In the genomic region with DNA sequence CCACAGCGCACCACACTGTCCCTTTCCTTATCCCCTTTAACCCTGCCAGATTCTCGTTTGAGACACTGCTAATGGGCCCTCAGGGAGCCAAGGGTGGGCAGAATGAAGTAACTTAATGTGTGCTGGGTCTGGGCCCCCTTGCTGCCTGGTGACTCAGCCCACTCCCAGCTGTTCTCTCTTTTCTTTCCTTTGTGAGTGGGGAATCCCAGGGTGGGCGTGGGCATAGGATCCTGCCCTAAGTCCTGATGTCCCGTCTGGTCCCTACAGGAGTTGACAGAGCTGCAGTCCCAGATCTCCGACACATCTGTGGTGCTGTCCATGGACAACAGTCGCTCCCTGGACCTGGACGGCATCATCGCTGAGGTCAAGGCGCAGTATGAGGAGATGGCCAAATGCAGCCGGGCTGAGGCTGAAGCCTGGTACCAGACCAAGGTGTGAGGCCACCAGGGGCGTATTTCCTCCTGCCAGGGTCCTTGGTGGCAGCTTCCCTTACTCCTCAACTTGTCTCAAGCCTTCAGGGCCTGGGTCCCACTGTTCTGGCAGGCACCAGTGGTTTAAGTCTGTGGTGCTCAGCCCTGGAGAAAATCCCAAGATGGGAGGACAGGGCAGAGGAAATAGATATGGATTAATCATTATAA, we compare ENCODE assay signal across 22 cellular contexts. TPM values are rescaled to one million over a fixed set of nuclear protein-coding genes. Genes with fewer than 3 reads are reported as not detected.
A peak's percentile ranks its signal among the peaks of the same experiment; 100 is the strongest.
DNase-seq lines count a peak whose midpoint lies in the region; ATAC-seq, FAIRE-seq and TF ChIP-seq lines count a peak whose summit lies in the region.
"Had no signal": no experiment of that assay in that cellular context is flagged by ENCODE, and none has a peak within 500 bp of the region (broad histone marks: within the 10 kb centered on the region; RNA-seq: fewer than 3 reads in every experiment).

No MANE protein-coding gene starts in this region.

- no peaks in the 10 kb centered on the region for H3K9me3 ChIP-seq in HepG2 (ENCODE audit: low read length)
- no peaks in the 10 kb centered on the region for H3K9me3 ChIP-seq in right lobe of liver
- H3K9me3 ChIP-seq in PC-3 (ENCODE audit: low read length), result no peaks in the 10 kb centered on the region
- no peaks in the 10 kb centered on the region for H3K9me3 ChIP-seq in keratinocyte (ENCODE audit: control insufficient read depth, low read depth, low read length)
- no peaks in the 10 kb centered on the region for H3K9me3 ChIP-seq in uterus
- H3K9me3 ChIP-seq: gastrocnemius medialis, neutrophil had no signal

- no peak overlapping the region for H2AFZ ChIP-seq in HepG2 (ENCODE audit: low read length)
- H2AFZ ChIP-seq in PC-3 (ENCODE audit: low read length), result no peak overlapping the region
- H2AFZ ChIP-seq in keratinocyte (ENCODE audit: control insufficient read depth, low read length), result no peak overlapping the region

- 30% methylated on average over 10 of the region's 11 CpGs for WGBS in HepG2 (ENCODE audit: low lambda C conversion rate)
- 51% methylated on average over 2 of the region's 11 CpGs for WGBS in right lobe of liver (ENCODE audit: insufficient coverage, low coverage, low lambda C conversion rate, missing lambda C conversion rate)

- H3K27me3 ChIP-seq in HepG2 (ENCODE audit: control insufficient read depth in 1 of 2, insufficient read depth in 2 of 2, low read length in 2 of 2) (peaks cover 4 to 26% of the 10 kb centered on the region in 2 experiments; a peak in 3 of 5 replicates), right lobe of liver (no peaks in the 10 kb centered on the region), PC-3 (ENCODE audit: low read length) (no peaks in the 10 kb centered on the region), keratinocyte (ENCODE audit: control insufficient read depth, extremely low read depth, insufficient read depth, low read length) (no peaks in the 10 kb centered on the region), uterus (no peaks in the 10 kb centered on the region)
- H3K27me3 ChIP-seq: gastrocnemius medialis had no signal

- H3K36me3 ChIP-seq in HepG2 (replicated peaks in 1 of 2; ENCODE audit: control insufficient read depth in 1 of 2, insufficient read depth in 2 of 2, low read length in 2 of 2) (no peaks in the 10 kb centered on the region), right lobe of liver (no peaks in the 10 kb centered on the region), PC-3 (ENCODE audit: low read depth, low read length) (peaks cover 70% of the 10 kb centered on the region), keratinocyte (ENCODE audit: control insufficient read depth in 2 of 2, extremely low read depth in 1 of 2, insufficient read depth in 2 of 2, low read length in 2 of 2) (no peaks in the 10 kb centered on the region), uterus (no peaks in the 10 kb centered on the region)
- H3K36me3 ChIP-seq: gastrocnemius medialis, neutrophil had no signal

- H3K79me2 ChIP-seq in HepG2 (ENCODE audit: insufficient read depth, low read length), result no peaks in the 10 kb centered on the region
- peaks cover 23% of the 10 kb centered on the region for H3K79me2 ChIP-seq in PC-3 (ENCODE audit: low read length)
- no peaks in the 10 kb centered on the region for H3K79me2 ChIP-seq in keratinocyte (ENCODE audit: control insufficient read depth, insufficient read depth, low read length)

- H3K4me2 ChIP-seq in HepG2 (ENCODE audit: low read depth, low read length) (no peak overlapping the region), PC-3 (ENCODE audit: low read length) (peak overlapping the region; percentile 22), keratinocyte (ENCODE audit: control insufficient read depth, extremely low read depth, insufficient read depth, low read depth, low read length) (no peak overlapping the region)

- TF ChIP-seq RAD21 in HepG2 (CRISPR knock-in tag; IDR thresholded peaks at IDR 0.05), result no peak

- H3K4me1 ChIP-seq in HepG2 (ENCODE audit: insufficient read depth, low read length) (peaks cover 2% of the 10 kb centered on the region; the same call in 1 of the 2 replicates), right lobe of liver (no peaks in the 10 kb centered on the region), PC-3 (ENCODE audit: insufficient read depth, low read length) (peaks cover 92% of the 10 kb centered on the region), keratinocyte (ENCODE audit: control insufficient read depth, extremely low read depth, insufficient read depth, low read length) (peaks cover 27% of the 10 kb centered on the region), uterus (peaks cover 4 to 7% of the 10 kb centered on the region in 2 donors)

- CTCF ChIA-PET in HepG2 (lab: Yijun Ruan, JAX; ENCODE audit: low intra/inter-chr PET ratio, low total read pairs), result no interaction called here
- CTCF ChIA-PET in PC-3 (lab: Charles Lee), result no interaction called here

- H3K9me1 ChIP-seq in keratinocyte (ENCODE audit: control insufficient read depth, extremely low read depth, insufficient read depth, low read length), result no peaks in the 10 kb centered on the region

- H3K9ac ChIP-seq in HepG2 (ENCODE audit: insufficient read depth, low read depth, low read length), result no peak overlapping the region
- no peak overlapping the region for H3K9ac ChIP-seq in PC-3 (ENCODE audit: low read length)
- no peak overlapping the region for H3K9ac ChIP-seq in keratinocyte (ENCODE audit: control insufficient read depth, extremely low read depth, insufficient read depth, low read length)

- H3F3A ChIP-seq in PC-3 (ENCODE audit: low read length, unreplicated experiment), result peaks cover 34% of the 10 kb centered on the region

- TF ChIP-seq EP300 in HepG2 (IDR thresholded peaks at IDR 0.05; ENCODE audit: low read depth in 2 of 2, low read length in 2 of 2), result no peak
- no peak for TF ChIP-seq EP300 in HepG2 (CRISPR knock-in tag; IDR thresholded peaks at IDR 0.05; ENCODE audit: borderline replicate concordance)

- dilution Hi-C loops in keratinocyte (cut with MboI; ENCODE audit: extremely low pct_ligation_motif_present, low sequenced_read_pairs), result no loop called here

- ATAC-seq in HepG2 (0 out of 3 replicates have a peak, but pooled peaks have one; percentile 23), right lobe of liver (no peak), PC-3 (no peak)
- ATAC-seq: activated naive CD8-positive, alpha-beta T cell treated with anti-CD3 and anti-CD28 coated beads, Interleukin-2, amount 50 U/mL, for 24 hours; activated T-helper 17 cell treated with anti-CD3 and anti-CD28 coated beads, Interleukin-2, amount 50 U/mL, for 72 hours; gastrocnemius medialis; left colon had no signal

- no peak for TF ChIP-seq CTCF in HepG2 (CRISPR knock-in tag; IDR thresholded peaks at IDR 0.05)
- no peak for TF ChIP-seq CTCF in right lobe of liver (IDR thresholded peaks at IDR 0.05)
- no peak for TF ChIP-seq CTCF in PC-3 (conservative IDR thresholded peaks at IDR 0.05; ENCODE audit: low read depth, low read length)
- no peak for TF ChIP-seq CTCF in keratinocyte (optimal IDR thresholded peaks at IDR 0.05 in 1 of 3, IDR thresholded peaks at IDR 0.05 in 1 of 3, conservative IDR thresholded peaks at IDR 0.05 in 1 of 3; ENCODE audit: extremely low read depth in 1 of 3, insufficient read depth in 2 of 3, low read length in 3 of 3)
- no peak for TF ChIP-seq CTCF in foreskin fibroblast (IDR thresholded peaks at IDR 0.05; ENCODE audit: low read depth, low read length)
- no peak for TF ChIP-seq CTCF in uterus (IDR thresholded peaks at IDR 0.05)

- H4K20me1 ChIP-seq in HepG2 (ENCODE audit: insufficient read depth, low read length) (0 out of 2 replicates have a peak, but pooled peaks cover 2% of the 10 kb centered on the region), PC-3 (ENCODE audit: low read length) (peaks cover 12% of the 10 kb centered on the region), keratinocyte (ENCODE audit: control insufficient read depth, extremely low read depth, insufficient read depth, low read length) (no peaks in the 10 kb centered on the region)

- FAIRE-seq in HepG2 (lab: Jason Lieb, UNC) (no peak), keratinocyte (lab: Jason Lieb, UNC) (peak; percentile 13)
- FAIRE-seq: GM19239, HTR-8/SVneo, RCC 7860 had no signal

- in situ Hi-C loops in HepG2 (cut with HindIII; ENCODE audit: extremely low pct_ligation_motif_present, low pct_unique_long_range_greater_than_20kb), result no loop called here

- POLR2A ChIA-PET in HepG2 (lab: Yijun Ruan, JAX), result no interaction called here
- POLR2A ChIA-PET in PC-3 (lab: Charles Lee; ENCODE audit: unreplicated experiment), result interaction anchor here (0.6 kb wide), 3 partner anchors 19 to 55 kb away, joined by 3 to 8 read pairs (median 3); no protein-coding TSS in a partner anchor

- intact Hi-C loops in HepG2 (cut with micrococcal nuclease; ENCODE audit: unreplicated experiment) (no loop called here), right lobe of liver (cut with DNase I) (no loop called here), PC-3 (cut with micrococcal nuclease) (no loop called here), uterus (cut with DNase I; ENCODE audit: low total_unique reads) (no loop called here)

- TF ChIP-seq POLR2A in HepG2 (IDR thresholded peaks at IDR 0.05; ENCODE audit: insufficient read depth in 1 of 2, low read depth in 2 of 2, low read length in 2 of 2) (no peak), right lobe of liver (IDR thresholded peaks at IDR 0.05) (no peak), uterus (IDR thresholded peaks at IDR 0.05) (no peak)

- H3K27ac ChIP-seq in HepG2 (ENCODE audit: extremely low read length, insufficient read depth, low read length) (no peak overlapping the region), right lobe of liver (no peak overlapping the region), PC-3 (ENCODE audit: low read length) (peak overlapping the region; percentile 46), keratinocyte (ENCODE audit: control insufficient read depth, insufficient read depth, low read length) (no peak overlapping the region), uterus (no peak overlapping the region)
- H3K27ac ChIP-seq: gastrocnemius medialis, neutrophil had no signal

- BruUV-seq in HepG2 (replicated peaks; lab: Mats Ljungman, UMichigan) (no TSS peak), PC-3 (replicated peaks; lab: Mats Ljungman, UMichigan) (no TSS peak)

- no peak for DNase-seq in HepG2 (ENCODE audit: low spot score)
- DNase-seq in right lobe of liver, result no peak
- DNase-seq in PC-3, result peak; percentile 32
- no peak for DNase-seq in keratinocyte (ENCODE audit: low read depth, low spot score)
- DNase-seq in NCI-H1436 (lab: John Stamatoyannopoulos, UW), result no peak
- no peak for DNase-seq in foreskin fibroblast
- no peak for DNase-seq in NCI-H2081 (lab: John Stamatoyannopoulos, UW)
- no peak for DNase-seq in uterus
- DNase-seq: activated CD4-positive, alpha-beta T cell treated with anti-CD3 and anti-CD28 coated beads for 1 hour; activated naive CD8-positive, alpha-beta T cell treated with anti-CD3 and anti-CD28 coated beads, Interleukin-2, amount 50 U/mL, for 24 hours; CD4-positive, CD25-positive, alpha-beta regulatory T cell; dermis blood vessel endothelial cell; gastrocnemius medialis; H7; left colon; NCI-H1417 treated with DMSO at 0.1 percent for 48 hours; NCI-H2227 treated with DMSO at 0.1 percent for 48 hours had no signal

- no peaks in the 10 kb centered on the region for H3K9me2 ChIP-seq in PC-3 (replicated peaks; ENCODE audit: low read length)

- H3K4me3 ChIP-seq in HepG2 (replicated peaks in 1 of 3; ENCODE audit: insufficient read depth in 1 of 3, low read depth in 2 of 3, low read length in 3 of 3), result no peak overlapping the region
- no peak overlapping the region for H3K4me3 ChIP-seq in right lobe of liver
- H3K4me3 ChIP-seq in PC-3 (ENCODE audit: low read length), result no peak overlapping the region
- H3K4me3 ChIP-seq in keratinocyte (ENCODE audit: control insufficient read depth in 2 of 3, extremely low read depth in 1 of 3, insufficient read depth in 2 of 3, low read depth in 1 of 3, low read length in 3 of 3), result no peak overlapping the region
- H3K4me3 ChIP-seq in foreskin fibroblast (ENCODE audit: low read depth in 1 of 2, low read length in 2 of 2), result no peak overlapping the region
- no peak overlapping the region for H3K4me3 ChIP-seq in uterus
- H3K4me3 ChIP-seq: gastrocnemius medialis had no signal

RNA-seq across cellular contexts. Expression of a gene that starts 8.3 kb away (rescaled TPM):
- not detected in 2 replicates for total RNA-seq in HepG2 (2016; rRNA removed; fragmentation: Illumina TruSeq; extraction: Trizol)
- not detected in 2 replicates for total RNA-seq in HepG2 (2016; cell fraction: cytosol; rRNA removed; fragmentation: Illumina TruSeq; extraction: Trizol; ENCODE audit: low read depth)
- not detected in 2 replicates for total RNA-seq in HepG2 (2016; cell fraction: insoluble cytoplasmic fraction; rRNA removed; fragmentation: Illumina TruSeq; extraction: Trizol)
- 0.31 TPM in 1 of 2 replicates, not detected in the other for total RNA-seq in HepG2 (2016; cell fraction: membrane; rRNA removed; fragmentation: Illumina TruSeq; extraction: Trizol)
- total RNA-seq in HepG2 (2016; cell fraction: nucleus; rRNA removed; fragmentation: Illumina TruSeq; extraction: Trizol), result not detected in 2 replicates
- 0.83 TPM in 1 of 2 replicates, not detected in the other for polyA plus RNA-seq in HepG2 (2011; rRNA removed)
- polyA plus RNA-seq in HepG2 (2011; cell fraction: cytosol; rRNA removed), result 0.47 and 1.2 TPM in 2 replicates
- polyA plus RNA-seq in HepG2 (2011; cell fraction: nucleus; rRNA removed), result not detected in 2 replicates
- not detected in 2 replicates for polyA plus RNA-seq in HepG2 (2012)
- polyA plus RNA-seq in HepG2 (2016; cell fraction: cytosol; fragmentation: Illumina TruSeq; extraction: Trizol; ENCODE audit: low read depth), result 0.34 TPM in 1 of 2 replicates, not detected in the other
- polyA plus RNA-seq in HepG2 (2016; cell fraction: insoluble cytoplasmic fraction; fragmentation: Illumina TruSeq; extraction: Trizol; ENCODE audit: low read depth), result not detected in 2 replicates
- polyA plus RNA-seq in HepG2 (2016; cell fraction: membrane; fragmentation: Illumina TruSeq; extraction: Trizol; ENCODE audit: low read depth), result not detected in 2 replicates
- polyA plus RNA-seq in HepG2 (2016; cell fraction: nucleus; fragmentation: Illumina TruSeq; extraction: Trizol; ENCODE audit: insufficient read depth, low read depth), result not detected in 2 replicates
- 646 TPM in 1 of 2 replicates, not detected in the other for polyA minus RNA-seq in HepG2 (2011; rRNA and poly(A)+ RNA removed; ENCODE audit: low replicate concordance)
- 4.2 and 7.9 TPM in 2 replicates for polyA minus RNA-seq in HepG2 (2011; cell fraction: cytosol; rRNA and poly(A)+ RNA removed)
- 1.5 and 2.7 TPM in 2 replicates for polyA minus RNA-seq in HepG2 (2011; cell fraction: nucleus; rRNA and poly(A)+ RNA removed)
- 10 to 100 TPM in 3 of 6 experiments, 1 to 10 TPM in 3; 3.4 to 19.2 (median 10.7) TPM for total RNA-seq in right lobe of liver
- 2,144 and 2,979 TPM in 2 replicates for total RNA-seq in PC-3 (2014; rRNA removed)
- 112 to 224 TPM (median 117 TPM) in 3 replicates for polyA plus RNA-seq in keratinocyte
- polyA plus RNA-seq in keratinocyte (2011; ENCODE audit: low read depth), result 24.1 TPM
- 212 and 224 TPM in 2 replicates for polyA plus RNA-seq in keratinocyte (2011; cell fraction: cytosol; rRNA removed)
- 226 and 228 TPM in 2 replicates for polyA plus RNA-seq in keratinocyte (2011; cell fraction: nucleus; rRNA removed)
- 12.2 and 287 TPM in 2 replicates for polyA plus RNA-seq in keratinocyte (2012; ENCODE audit: low replicate concordance)
- 128 to 386 TPM (median 130 TPM) in 3 replicates for polyA minus RNA-seq in keratinocyte
- polyA minus RNA-seq in keratinocyte (2011; cell fraction: cytosol; rRNA and poly(A)+ RNA removed), result 274 TPM
- 101 and 129 TPM in 2 replicates for polyA minus RNA-seq in keratinocyte (2011; cell fraction: nucleus; rRNA and poly(A)+ RNA removed)
- total RNA-seq in uterus, result 10 to 100 TPM in 1 of 4 donors, 1 to 10 TPM in 2, not detected in 1; 2.1 to 51.2 (median 5.1) TPM
- total RNA-seq: CD4-positive, CD25-positive, alpha-beta regulatory T cell had no signal

RNA-seq across cellular contexts. Expression of a gene that starts 33.1 kb away (rescaled TPM):
- not detected in 2 replicates for total RNA-seq in HepG2 (2016; rRNA removed; fragmentation: Illumina TruSeq; extraction: Trizol)
- total RNA-seq in HepG2 (2016; cell fraction: cytosol; rRNA removed; fragmentation: Illumina TruSeq; extraction: Trizol; ENCODE audit: low read depth), result not detected in 2 replicates
- total RNA-seq in HepG2 (2016; cell fraction: insoluble cytoplasmic fraction; rRNA removed; fragmentation: Illumina TruSeq; extraction: Trizol), result not detected in 2 replicates
- total RNA-seq in HepG2 (2016; cell fraction: membrane; rRNA removed; fragmentation: Illumina TruSeq; extraction: Trizol), result not detected in 2 replicates
- total RNA-seq in HepG2 (2016; cell fraction: nucleus; rRNA removed; fragmentation: Illumina TruSeq; extraction: Trizol), result not detected in 2 replicates
- not detected in 2 replicates for polyA plus RNA-seq in HepG2 (2011; rRNA removed)
- not detected in 2 replicates for polyA plus RNA-seq in HepG2 (2011; cell fraction: cytosol; rRNA removed)
- polyA plus RNA-seq in HepG2 (2011; cell fraction: nucleus; rRNA removed), result not detected in 2 replicates
- polyA plus RNA-seq in HepG2 (2012), result not detected in 2 replicates
- not detected in 2 replicates for polyA plus RNA-seq in HepG2 (2016; cell fraction: cytosol; fragmentation: Illumina TruSeq; extraction: Trizol; ENCODE audit: low read depth)
- not detected in 2 replicates for polyA plus RNA-seq in HepG2 (2016; cell fraction: insoluble cytoplasmic fraction; fragmentation: Illumina TruSeq; extraction: Trizol; ENCODE audit: low read depth)
- polyA plus RNA-seq in HepG2 (2016; cell fraction: membrane; fragmentation: Illumina TruSeq; extraction: Trizol; ENCODE audit: low read depth), result not detected in 2 replicates
- not detected in 2 replicates for polyA plus RNA-seq in HepG2 (2016; cell fraction: nucleus; fragmentation: Illumina TruSeq; extraction: Trizol; ENCODE audit: insufficient read depth, low read depth)
- polyA minus RNA-seq in HepG2 (2011; rRNA and poly(A)+ RNA removed; ENCODE audit: low replicate concordance), result 0.61 TPM in 1 of 2 replicates, not detected in the other
- polyA minus RNA-seq in HepG2 (2011; cell fraction: cytosol; rRNA and poly(A)+ RNA removed), result not detected in 2 replicates
- not detected in 2 replicates for polyA minus RNA-seq in HepG2 (2011; cell fraction: nucleus; rRNA and poly(A)+ RNA removed)
- not detected for total RNA-seq in right lobe of liver
- total RNA-seq in PC-3 (2014; rRNA removed), result 0.98 and 1.2 TPM in 2 replicates
- polyA plus RNA-seq in keratinocyte, result 0.03 TPM in 1 of 3 replicates, not detected in the others
- not detected for polyA plus RNA-seq in keratinocyte (2011; ENCODE audit: low read depth)
- not detected in 2 replicates for polyA plus RNA-seq in keratinocyte (2011; cell fraction: cytosol; rRNA removed)
- polyA plus RNA-seq in keratinocyte (2011; cell fraction: nucleus; rRNA removed), result not detected in 2 replicates
- 0.20 TPM in 1 of 2 replicates, not detected in the other for polyA plus RNA-seq in keratinocyte (2012; ENCODE audit: low replicate concordance)
- not detected in 3 replicates for polyA minus RNA-seq in keratinocyte
- not detected for polyA minus RNA-seq in keratinocyte (2011; cell fraction: cytosol; rRNA and poly(A)+ RNA removed)
- polyA minus RNA-seq in keratinocyte (2011; cell fraction: nucleus; rRNA and poly(A)+ RNA removed), result not detected in 2 replicates
- under 1 TPM in 1 of 4 donors, not detected in 3; 0.35 TPM for total RNA-seq in uterus
- total RNA-seq: CD4-positive, CD25-positive, alpha-beta regulatory T cell; dermis blood vessel endothelial cell; H7 had no signal

RNA-seq across cellular contexts. Expression of a gene that starts 49.5 kb away (rescaled TPM):
- total RNA-seq in HepG2 (2016; rRNA removed; fragmentation: Illumina TruSeq; extraction: Trizol) (0.27 and 0.58 TPM in 2 replicates), right lobe of liver (under 1 TPM; 0.09 to 0.51 (median 0.15) TPM), PC-3 (2014; rRNA removed) (19.8 and 30.1 TPM in 2 replicates), uterus (1 to 10 TPM in 1 of 4 donors, not detected in 3; 1.1 TPM)
- total RNA-seq in HepG2 (2016; cell fraction: cytosol; rRNA removed; fragmentation: Illumina TruSeq; extraction: Trizol; ENCODE audit: low read depth), result 0.10 TPM in 1 of 2 replicates, not detected in the other
- total RNA-seq in HepG2 (2016; cell fraction: insoluble cytoplasmic fraction; rRNA removed; fragmentation: Illumina TruSeq; extraction: Trizol), result 0.37 and 0.39 TPM in 2 replicates
- total RNA-seq in HepG2 (2016; cell fraction: membrane; rRNA removed; fragmentation: Illumina TruSeq; extraction: Trizol), result 0.34 and 0.38 TPM in 2 replicates
- 0.41 and 0.53 TPM in 2 replicates for total RNA-seq in HepG2 (2016; cell fraction: nucleus; rRNA removed; fragmentation: Illumina TruSeq; extraction: Trizol)
- polyA plus RNA-seq in HepG2 (2011; rRNA removed) (0.53 and 0.76 TPM in 2 replicates), keratinocyte (3.3 to 7.2 TPM (median 4.1 TPM) in 3 replicates)
- polyA plus RNA-seq in HepG2 (2011; cell fraction: cytosol; rRNA removed), result 0.43 and 0.69 TPM in 2 replicates
- 0.71 and 0.74 TPM in 2 replicates for polyA plus RNA-seq in HepG2 (2011; cell fraction: nucleus; rRNA removed)
- 0.08 and 0.25 TPM in 2 replicates for polyA plus RNA-seq in HepG2 (2012)
- polyA plus RNA-seq in HepG2 (2016; cell fraction: cytosol; fragmentation: Illumina TruSeq; extraction: Trizol; ENCODE audit: low read depth), result 0.09 and 0.11 TPM in 2 replicates
- 0.62 and 0.85 TPM in 2 replicates for polyA plus RNA-seq in HepG2 (2016; cell fraction: insoluble cytoplasmic fraction; fragmentation: Illumina TruSeq; extraction: Trizol; ENCODE audit: low read depth)
- 0.37 and 0.48 TPM in 2 replicates for polyA plus RNA-seq in HepG2 (2016; cell fraction: membrane; fragmentation: Illumina TruSeq; extraction: Trizol; ENCODE audit: low read depth)
- 0.92 and 1.2 TPM in 2 replicates for polyA plus RNA-seq in HepG2 (2016; cell fraction: nucleus; fragmentation: Illumina TruSeq; extraction: Trizol; ENCODE audit: insufficient read depth, low read depth)
- 1.4 and 134 TPM in 2 replicates for polyA minus RNA-seq in HepG2 (2011; rRNA and poly(A)+ RNA removed; ENCODE audit: low replicate concordance)
- 0.70 and 1.1 TPM in 2 replicates for polyA minus RNA-seq in HepG2 (2011; cell fraction: cytosol; rRNA and poly(A)+ RNA removed)
- 0.26 and 0.62 TPM in 2 replicates for polyA minus RNA-seq in HepG2 (2011; cell fraction: nucleus; rRNA and poly(A)+ RNA removed)
- 109 TPM for polyA plus RNA-seq in keratinocyte (2011; ENCODE audit: low read depth)
- polyA plus RNA-seq in keratinocyte (2011; cell fraction: cytosol; rRNA removed), result 4.2 and 7.4 TPM in 2 replicates
- 7.3 and 11.7 TPM in 2 replicates for polyA plus RNA-seq in keratinocyte (2011; cell fraction: nucleus; rRNA removed)
- 7.1 and 246 TPM in 2 replicates for polyA plus RNA-seq in keratinocyte (2012; ENCODE audit: low replicate concordance)
- polyA minus RNA-seq in keratinocyte, result 4.3 to 10.4 TPM (median 6.0 TPM) in 3 replicates
- polyA minus RNA-seq in keratinocyte (2011; cell fraction: cytosol; rRNA and poly(A)+ RNA removed), result 7.9 TPM
- 6.9 and 10.4 TPM in 2 replicates for polyA minus RNA-seq in keratinocyte (2011; cell fraction: nucleus; rRNA and poly(A)+ RNA removed)
- total RNA-seq: activated T-helper 17 cell treated with anti-CD3 and anti-CD28 coated beads, Interleukin-2, amount 50 U/mL, for 72 hours; CD4-positive, CD25-positive, alpha-beta regulatory T cell; H7 had no signal
- polyA plus RNA-seq: CD4-positive, CD25-positive, alpha-beta regulatory T cell had no signal

RNA-seq across cellular contexts. Expression of a gene that starts 50.0 kb away (rescaled TPM):
- not detected in 2 replicates for total RNA-seq in HepG2 (2016; rRNA removed; fragmentation: Illumina TruSeq; extraction: Trizol)
- total RNA-seq in HepG2 (2016; cell fraction: cytosol; rRNA removed; fragmentation: Illumina TruSeq; extraction: Trizol; ENCODE audit: low read depth), result not detected in 2 replicates
- not detected in 2 replicates for total RNA-seq in HepG2 (2016; cell fraction: insoluble cytoplasmic fraction; rRNA removed; fragmentation: Illumina TruSeq; extraction: Trizol)
- not detected in 2 replicates for total RNA-seq in HepG2 (2016; cell fraction: membrane; rRNA removed; fragmentation: Illumina TruSeq; extraction: Trizol)
- total RNA-seq in HepG2 (2016; cell fraction: nucleus; rRNA removed; fragmentation: Illumina TruSeq; extraction: Trizol), result not detected in 2 replicates
- not detected in 2 replicates for polyA plus RNA-seq in HepG2 (2011; rRNA removed)
- polyA plus RNA-seq in HepG2 (2011; cell fraction: cytosol; rRNA removed), result 0.03 TPM in 1 of 2 replicates, not detected in the other
- not detected in 2 replicates for polyA plus RNA-seq in HepG2 (2011; cell fraction: nucleus; rRNA removed)
- not detected in 2 replicates for polyA plus RNA-seq in HepG2 (2012)
- 0.08 TPM in 1 of 2 replicates, not detected in the other for polyA plus RNA-seq in HepG2 (2016; cell fraction: cytosol; fragmentation: Illumina TruSeq; extraction: Trizol; ENCODE audit: low read depth)
- polyA plus RNA-seq in HepG2 (2016; cell fraction: insoluble cytoplasmic fraction; fragmentation: Illumina TruSeq; extraction: Trizol; ENCODE audit: low read depth), result not detected in 2 replicates
- not detected in 2 replicates for polyA plus RNA-seq in HepG2 (2016; cell fraction: membrane; fragmentation: Illumina TruSeq; extraction: Trizol; ENCODE audit: low read depth)
- not detected in 2 replicates for polyA plus RNA-seq in HepG2 (2016; cell fraction: nucleus; fragmentation: Illumina TruSeq; extraction: Trizol; ENCODE audit: insufficient read depth, low read depth)
- 0.23 TPM in 1 of 2 replicates, not detected in the other for polyA minus RNA-seq in HepG2 (2011; rRNA and poly(A)+ RNA removed; ENCODE audit: low replicate concordance)
- not detected in 2 replicates for polyA minus RNA-seq in HepG2 (2011; cell fraction: cytosol; rRNA and poly(A)+ RNA removed)
- not detected in 2 replicates for polyA minus RNA-seq in HepG2 (2011; cell fraction: nucleus; rRNA and poly(A)+ RNA removed)
- total RNA-seq in right lobe of liver, result under 1 TPM in 1 of 6 experiments, not detected in 5; 0.13 TPM
- total RNA-seq in PC-3 (2014; rRNA removed), result 1,688 and 2,042 TPM in 2 replicates
- 0.03 to 0.15 TPM in 2 of 3 replicates, not detected in the other for polyA plus RNA-seq in keratinocyte
- polyA plus RNA-seq in keratinocyte (2011; ENCODE audit: low read depth), result 0.96 TPM
- polyA plus RNA-seq in keratinocyte (2011; cell fraction: cytosol; rRNA removed), result 0.04 and 0.05 TPM in 2 replicates
- 0.09 TPM in 1 of 2 replicates, not detected in the other for polyA plus RNA-seq in keratinocyte (2011; cell fraction: nucleus; rRNA removed)
- polyA plus RNA-seq in keratinocyte (2012; ENCODE audit: low replicate concordance), result 0.09 and 0.95 TPM in 2 replicates
- 0.20 TPM in 1 of 3 replicates, not detected in the others for polyA minus RNA-seq in keratinocyte
- polyA minus RNA-seq in keratinocyte (2011; cell fraction: cytosol; rRNA and poly(A)+ RNA removed), result not detected
- not detected in 2 replicates for polyA minus RNA-seq in keratinocyte (2011; cell fraction: nucleus; rRNA and poly(A)+ RNA removed)
- not detected for total RNA-seq in uterus
- total RNA-seq: activated T-helper 17 cell treated with anti-CD3 and anti-CD28 coated beads, Interleukin-2, amount 50 U/mL, for 72 hours; CD4-positive, CD25-positive, alpha-beta regulatory T cell; dermis blood vessel endothelial cell; gastrocnemius medialis; H7; left colon had no signal
- polyA plus RNA-seq: CD4-positive, CD25-positive, alpha-beta regulatory T cell had no signal

Comparison
In these comparisons a context has a peak if more than half of its experiments do, and no peak if none do; other contexts are left out.
1. RNA of a gene that starts 8.3 kb away (total RNA-seq): 2,144 to 2,979 TPM in PC-3; 3.4 to 19.2 TPM in right lobe of liver, 2.1 to 51.2 TPM in uterus and 0.31 TPM in HepG2; every median in the first group is over 10 times any median in the second.